In the genomic region with DNA sequence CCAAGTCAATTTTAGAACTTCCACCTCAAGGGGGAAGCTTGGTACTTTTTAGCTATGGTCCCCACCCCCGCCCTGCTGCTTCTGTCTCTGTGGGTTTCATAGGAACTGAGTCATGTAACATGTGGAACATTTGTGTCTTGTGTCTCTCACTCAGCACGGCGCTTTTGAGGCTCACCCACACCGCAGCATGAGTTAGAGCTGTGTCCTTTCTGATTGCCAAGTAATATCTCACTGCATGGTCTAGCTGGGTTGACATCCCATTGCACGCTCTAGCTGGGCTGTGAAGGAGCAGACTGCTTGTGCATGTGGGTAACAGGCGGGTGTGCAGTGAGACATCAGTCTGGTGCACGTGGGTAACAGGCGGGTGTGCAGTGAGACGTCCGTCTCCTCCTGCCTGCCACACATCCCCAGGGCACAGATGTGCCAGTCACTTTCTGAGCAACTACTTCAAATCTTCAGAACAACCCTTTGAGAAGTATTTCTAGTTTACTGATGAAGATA, we compare ENCODE assay signal across 9 cellular contexts. TPM values are rescaled to one million over a fixed set of nuclear protein-coding genes. Genes with fewer than 3 reads are reported as not detected.
A peak's percentile ranks its signal among the peaks of the same experiment; 100 is the strongest.
DNase-seq lines count a peak whose midpoint lies in the region; ATAC-seq, FAIRE-seq and TF ChIP-seq lines count a peak whose summit lies in the region.
"Had no signal": no experiment of that assay in that cellular context is flagged by ENCODE, and none has a peak within 500 bp of the region (broad histone marks: within the 10 kb centered on the region; RNA-seq: fewer than 3 reads in every experiment).

No MANE protein-coding gene starts in this region.

- H3K4me3 Mint-ChIP-seq in osteocyte (ENCODE audit: unreplicated experiment) = no peak overlapping the region

- no peak overlapping the region for H3K27ac Mint-ChIP-seq in osteocyte (ENCODE audit: unreplicated experiment)

- H3K4me1 Mint-ChIP-seq in osteocyte (ENCODE audit: unreplicated experiment) = peaks cover 23% of the 10 kb centered on the region

- TF ChIP-seq CTCF in choroid plexus epithelial cell (conservative IDR thresholded peaks at IDR 0.05; ENCODE audit: low read depth, low read length) = no peak
- TF ChIP-seq CTCF in osteocyte (IDR thresholded peaks at IDR 0.05) = no peak

- H3K4me3 ChIP-seq in choroid plexus epithelial cell (ENCODE audit: low read depth, low read length) = no peak overlapping the region
- H3K4me3 ChIP-seq: heart right ventricle had no signal

- ATAC-seq in HG03064 (IDR thresholded peaks at IDR 0.05; ENCODE audit: low read depth, unreplicated experiment) (peak; percentile 65), HG03571 (IDR thresholded peaks at IDR 0.05; ENCODE audit: unreplicated experiment) (no peak)

- no peaks in the 10 kb centered on the region for H3K36me3 Mint-ChIP-seq in osteocyte (ENCODE audit: unreplicated experiment)

- no peaks in the 10 kb centered on the region for H3K9me3 Mint-ChIP-seq in osteocyte (ENCODE audit: unreplicated experiment)

- FAIRE-seq in GM12892 (lab: Jason Lieb, UNC) = no peak

- DNase-seq in GM12892 (ENCODE audit: insufficient read length) (peak; percentile 49), choroid plexus epithelial cell (ENCODE audit: low read depth) (peak; percentile 37), ecto neural progenitor cell (ENCODE audit: low spot score) (no peak), osteocyte (ENCODE audit: extremely low spot score, unreplicated experiment) (no peak)
- peak; percentile 63 for DNase-seq in activated CD4-positive, alpha-beta T cell treated with anti-CD3 and anti-CD28 coated beads for 1 hour
- peak; percentile 82 to 84 for DNase-seq in stimulated activated CD4-positive, alpha-beta T cell treated with anti-CD3 and anti-CD28 coated beads, Interleukin-2, amount 100 ng/mL, for 24 hours
- DNase-seq: heart right ventricle had no signal

- no peak for TF ChIP-seq POLR2A in GM12892 (IDR thresholded peaks at IDR 0.05; ENCODE audit: low read depth, low read length)

- H3K27me3 Mint-ChIP-seq in osteocyte (ENCODE audit: unreplicated experiment) = peaks cover 4% of the 10 kb centered on the region

RNA-seq across cellular contexts. Expression of a gene that starts 26.4 kb away (rescaled TPM):
- polyA plus RNA-seq in GM12892 (2012; ENCODE audit: missing spikeins) = 17.1 TPM
- 127 and 133 TPM in 2 replicates for total RNA-seq in osteocyte

RNA-seq across cellular contexts. Expression of a gene that starts 40.6 kb away (rescaled TPM):
- not detected for polyA plus RNA-seq in GM12892 (2012; ENCODE audit: missing spikeins)
- total RNA-seq in osteocyte = not detected in 2 replicates

RNA-seq across cellular contexts. Expression of a gene that starts 55.5 kb away (rescaled TPM):
- 14.5 TPM for polyA plus RNA-seq in GM12892 (2012; ENCODE audit: missing spikeins)
- 19.5 and 20.5 TPM in 2 replicates for total RNA-seq in osteocyte

Comparison
In these comparisons a context has a peak if more than half of its experiments do, and no peak if none do; other contexts are left out.
1. DNase-seq: peak in GM12892 (single experiment), activated CD4-positive, alpha-beta T cell treated with anti-CD3 and anti-CD28 coated beads for 1 hour (single experiment), choroid plexus epithelial cell (single experiment) and stimulated activated CD4-positive, alpha-beta T cell treated with anti-CD3 and anti-CD28 coated beads, Interleukin-2, amount 100 ng/mL, for 24 hours (2 of 2); none in ecto neural progenitor cell (single experiment) and osteocyte (single experiment).